Comparison of ENCODE assay signal across 11 cellular contexts in the genomic region with DNA sequence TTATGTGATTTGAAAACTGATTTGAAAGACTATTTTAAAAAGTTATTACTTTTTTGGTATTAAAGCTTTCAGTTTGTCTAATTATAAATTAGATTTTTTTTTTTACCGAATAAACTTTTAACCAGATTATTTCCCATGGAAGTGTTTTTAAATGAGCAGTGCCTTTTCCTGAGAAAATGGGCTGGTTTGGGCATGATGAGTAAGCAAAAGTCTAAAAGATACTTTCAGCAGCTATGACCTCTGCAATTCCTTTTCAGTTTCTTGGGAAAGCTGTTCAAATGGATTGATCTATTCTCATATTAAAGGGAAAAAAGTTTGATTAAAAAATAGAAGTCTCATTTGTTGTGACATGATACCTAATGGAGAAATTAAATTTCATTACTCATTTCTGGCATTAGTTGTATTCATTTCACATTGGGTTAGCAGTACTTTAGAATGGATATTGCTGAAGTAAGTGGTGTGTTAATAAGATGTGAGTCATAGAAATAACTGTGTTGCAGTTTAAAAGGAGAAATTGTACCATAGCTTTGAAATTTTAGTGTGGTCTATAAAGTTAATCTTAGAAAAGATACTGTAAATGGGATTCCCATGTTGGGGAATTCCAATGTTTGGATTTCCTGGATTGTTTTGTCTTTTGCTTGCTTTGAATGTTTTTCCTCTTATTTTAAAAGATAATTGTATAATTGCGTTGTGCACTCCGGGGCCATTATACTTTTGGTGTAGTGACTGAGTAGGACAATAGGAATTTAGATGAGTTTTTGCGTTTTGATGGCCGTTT. TPM values are rescaled to one million over a fixed set of nuclear protein-coding genes. Genes with fewer than 3 reads are reported as not detected.
A peak's percentile ranks its signal among the peaks of the same experiment; 100 is the strongest.
DNase-seq lines count a peak whose midpoint lies in the region; ATAC-seq and TF ChIP-seq lines count a peak whose summit lies in the region.
"Had no signal": no experiment of that assay in that cellular context is flagged by ENCODE, and none has a peak within 500 bp of the region (broad histone marks: within the 10 kb centered on the region; RNA-seq: fewer than 3 reads in every experiment).

No MANE protein-coding gene starts in this region.

- in situ Hi-C loops in GM13976 (cut with MboI; ENCODE audit: low sequenced_read_pairs, unreplicated experiment): no loop called here

- no peaks in the 10 kb centered on the region for H3K36me3 ChIP-seq in CD4-positive, alpha-beta memory T cell (ENCODE audit: insufficient read depth, low read length)

- peaks cover 13 to 35% (median 19%) of the 10 kb centered on the region in 4 donors for H3K4me1 Mint-ChIP-seq in CD4-positive, alpha-beta memory T cell

- H3K36me3 Mint-ChIP-seq in CD4-positive, alpha-beta memory T cell: peaks cover 10 to 11% of the 10 kb centered on the region in 2 donors

- H3K4me3 Mint-ChIP-seq in CD4-positive, alpha-beta memory T cell: no peak overlapping the region
- H3K4me3 Mint-ChIP-seq: naive B cell; stimulated activated memory B cell treated with anti-CD40 and anti-IgM and Interleukin-4, amounts not matched to agents 10 μg/mL and 1 μg/mL and 100 μg/mL, for 72 hours had no signal

- TF ChIP-seq CTCF in cardiac fibroblast (IDR thresholded peaks at IDR 0.05; ENCODE audit: low read depth, low read length) (no peak), GM13976 (IDR thresholded peaks at IDR 0.05; ENCODE audit: borderline replicate concordance, control extremely low read depth, extremely low read depth, insufficient read depth, missing control alignments) (no peak)

- H3K27me3 Mint-ChIP-seq in CD4-positive, alpha-beta memory T cell: no peaks in the 10 kb centered on the region
- H3K27me3 Mint-ChIP-seq: naive B cell; stimulated activated memory B cell treated with anti-CD40 and anti-IgM and Interleukin-4, amounts not matched to agents 10 μg/mL and 1 μg/mL and 100 μg/mL, for 72 hours had no signal

- ATAC-seq in HG03280 (IDR thresholded peaks at IDR 0.05; ENCODE audit: unreplicated experiment): no peak
- no peak for ATAC-seq in GM21528 (IDR thresholded peaks at IDR 0.05; ENCODE audit: low FRiP score, unreplicated experiment)
- ATAC-seq: stimulated activated memory B cell treated with anti-CD40 and anti-IgM and Interleukin-4, amounts not matched to agents 10 μg/mL and 1 μg/mL and 100 μg/mL, for 72 hours had no signal

- CTCF ChIA-PET in CD4-positive, alpha-beta memory T cell (lab: Charles Lee; ENCODE audit: partially characterized antibody): interaction anchor here (0.8 to 1.2 kb wide), 2 partner anchors 13 to 388 kb away, joined by 3 read pairs; no protein-coding TSS in a partner anchor

- no peaks in the 10 kb centered on the region for H3K9me3 ChIP-seq in CD4-positive, alpha-beta memory T cell (ENCODE audit: control insufficient read depth in 1 of 2, low read length in 2 of 2)

- no peaks in the 10 kb centered on the region for H3K27me3 ChIP-seq in CD4-positive, alpha-beta memory T cell (ENCODE audit: insufficient read depth, low read length)

- H3K9me3 Mint-ChIP-seq in CD4-positive, alpha-beta memory T cell: peaks cover 0 to 1% (median 0%) of the 10 kb centered on the region in 8 donors
- H3K9me3 Mint-ChIP-seq: stimulated activated memory B cell treated with anti-CD40 and anti-IgM and Interleukin-4, amounts not matched to agents 10 μg/mL and 1 μg/mL and 100 μg/mL, for 72 hours had no signal

- peaks cover 17% of the 10 kb centered on the region for H3K4me1 ChIP-seq in CD4-positive, alpha-beta memory T cell (ENCODE audit: insufficient read depth, low read length)

- intact Hi-C loops in CD4-positive, alpha-beta memory T cell (cut with micrococcal nuclease): no loop called here

- no peak overlapping the region for H3K27ac Mint-ChIP-seq in CD4-positive, alpha-beta memory T cell
- H3K27ac Mint-ChIP-seq: stimulated activated memory B cell treated with anti-CD40 and anti-IgM and Interleukin-4, amounts not matched to agents 10 μg/mL and 1 μg/mL and 100 μg/mL, for 72 hours had no signal

- POLR2A ChIA-PET in CD4-positive, alpha-beta memory T cell (lab: Charles Lee; ENCODE audit: partially characterized antibody): no interaction called here

- peak; percentile 24 for DNase-seq in CD1c-positive myeloid dendritic cell (ENCODE audit: extremely low spot score)
- peak; percentile 31 for DNase-seq in LoVo (ENCODE audit: low spot score)
- DNase-seq in cardiac fibroblast (ENCODE audit: low read depth in 2 of 2): peak; percentile 36 to 67
- peak; percentile 49 to 51 for DNase-seq in lung microvascular endothelial cell (ENCODE audit: low read depth in 2 of 2)
- no peak for DNase-seq in CD4-positive, alpha-beta memory T cell
- DNase-seq in GM13976 (ENCODE audit: low spot score): no peak
- DNase-seq: naive B cell; stimulated activated CD4-positive, alpha-beta T cell treated with anti-CD3 and anti-CD28 coated beads, Interleukin-12 subunit alpha, Interleukin-12 subunit beta, amount 100 ng/mL, for 4 hours had no signal

- no peak overlapping the region for H3K4me3 ChIP-seq in cardiac fibroblast (replicated peaks in 1 of 2; ENCODE audit: low read depth in 2 of 2, low read length in 2 of 2)
- no peak overlapping the region for H3K4me3 ChIP-seq in CD4-positive, alpha-beta memory T cell (ENCODE audit: low read length in 2 of 2)

- no peak overlapping the region for H3K27ac ChIP-seq in CD4-positive, alpha-beta memory T cell (ENCODE audit: low read depth, low read length)

RNA-seq across cellular contexts. Expression of a gene that starts 21.0 kb away (rescaled TPM):
- total RNA-seq in lung microvascular endothelial cell: 119 and 172 TPM in 2 replicates
- 100 to 1,000 TPM; 126 to 133 TPM for total RNA-seq in CD4-positive, alpha-beta memory T cell
- 10 to 100 TPM; 15.7 to 61.8 TPM for polyA plus RNA-seq in CD4-positive, alpha-beta memory T cell

Comparison
In these comparisons a context has a peak if more than half of its experiments do, and no peak if none do; other contexts are left out.
1. DNase-seq: peak in CD1c-positive myeloid dendritic cell (single experiment), LoVo (single experiment), cardiac fibroblast (2 of 2) and lung microvascular endothelial cell (2 of 2); none in CD4-positive, alpha-beta memory T cell (0 of 5) and GM13976 (single experiment).